1 cellular context compared by ENCODE assay signal in genomic region chr18:56652802-56653201, GRCh38.
TF ChIP-seq lines count a peak whose summit lies in the region.

No MANE protein-coding gene starts in this region.

TF ChIP-seq in GM12878, 131 proteins besides CTCF, POLR2A, EP300 and RAD21:
- TF ChIP-seq MTA2 (IDR thresholded peaks at IDR 0.05; ENCODE audit: low read depth) (no peak), JUNB (IDR thresholded peaks at IDR 0.05) (no peak), NR2C1 (IDR thresholded peaks at IDR 0.05) (no peak), DPF2 (IDR thresholded peaks at IDR 0.05) (no peak), SMC3 (IDR thresholded peaks at IDR 0.05; ENCODE audit: borderline replicate concordance, low read length) (no peak), EED (IDR thresholded peaks at IDR 0.05; ENCODE audit: low read depth) (no peak), USF2 (IDR thresholded peaks at IDR 0.05; ENCODE audit: borderline replicate concordance, low read depth, low read length) (no peak), RCOR1 (conservative IDR thresholded peaks at IDR 0.05; ENCODE audit: low read depth, low read length) (no peak), POU2F2 (IDR thresholded peaks at IDR 0.05; ENCODE audit: borderline replicate concordance, low read depth, low read length) (no peak), SMAD5 (IDR thresholded peaks at IDR 0.05; ENCODE audit: low read depth) (no peak), PML (IDR thresholded peaks at IDR 0.05; ENCODE audit: low read length) (no peak), FOXK2 (IDR thresholded peaks at IDR 0.05) (no peak), BRCA1 (IDR thresholded peaks at IDR 0.05; ENCODE audit: low read depth, low read length) (no peak), SMARCA5 (IDR thresholded peaks at IDR 0.05) (no peak)
- TF ChIP-seq, protein P1, sequence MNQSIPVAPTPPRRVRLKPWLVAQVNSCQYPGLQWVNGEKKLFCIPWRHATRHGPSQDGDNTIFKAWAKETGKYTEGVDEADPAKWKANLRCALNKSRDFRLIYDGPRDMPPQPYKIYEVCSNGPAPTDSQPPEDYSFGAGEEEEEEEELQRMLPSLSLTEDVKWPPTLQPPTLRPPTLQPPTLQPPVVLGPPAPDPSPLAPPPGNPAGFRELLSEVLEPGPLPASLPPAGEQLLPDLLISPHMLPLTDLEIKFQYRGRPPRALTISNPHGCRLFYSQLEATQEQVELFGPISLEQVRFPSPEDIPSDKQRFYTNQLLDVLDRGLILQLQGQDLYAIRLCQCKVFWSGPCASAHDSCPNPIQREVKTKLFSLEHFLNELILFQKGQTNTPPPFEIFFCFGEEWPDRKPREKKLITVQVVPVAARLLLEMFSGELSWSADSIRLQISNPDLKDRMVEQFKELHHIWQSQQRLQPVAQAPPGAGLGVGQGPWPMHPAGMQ (IDR thresholded peaks at IDR 0.05; ENCODE audit: borderline replicate concordance), result no peak
TF ChIP-seq in GM12878: peak in this region for 0.
